Comparison of ENCODE assay signal across 12 cellular contexts in genomic region chr12:115456946-115457689, GRCh38.
DNase-seq lines count a peak whose midpoint lies in the region; ATAC-seq, FAIRE-seq and TF ChIP-seq lines count a peak whose summit lies in the region.
"Had no signal": no experiment of that assay in that cellular context is flagged by ENCODE, and none has a peak within 500 bp of the region (broad histone marks: within the 10 kb centered on the region; RNA-seq: fewer than 3 reads in every experiment).

No MANE protein-coding gene starts in this region.

- TF ChIP-seq POLR2A in HepG2 (IDR thresholded peaks at IDR 0.05; ENCODE audit: insufficient read depth in 1 of 2, low read depth in 2 of 2, low read length in 2 of 2), result no peak

- peak; percentile 36 for FAIRE-seq in HepG2 (lab: Jason Lieb, UNC)

- peak; percentile 92 for ATAC-seq in HepG2
- no peak for ATAC-seq in GM19351 (IDR thresholded peaks at IDR 0.05; ENCODE audit: unreplicated experiment)
- no peak for ATAC-seq in GM21390 (IDR thresholded peaks at IDR 0.05; ENCODE audit: unreplicated experiment)

- H3K4me3 ChIP-seq in GM12865 (ENCODE audit: low read depth, low read length) (no peak overlapping the region), HepG2 (replicated peaks in 1 of 3; ENCODE audit: insufficient read depth in 1 of 3, low read depth in 2 of 3, low read length in 3 of 3) (no peak overlapping the region)

- H3K27ac ChIP-seq in VCaP (peak overlapping the region; percentile 95; the same call in 1 of the 2 replicates), HepG2 (ENCODE audit: extremely low read length, insufficient read depth, low read length) (no peak overlapping the region)

- peaks cover 59% of the 10 kb centered on the region for H3K4me1 ChIP-seq in HepG2 (ENCODE audit: insufficient read depth, low read length)

- 86% methylated on average over 7 of the region's 8 CpGs for WGBS in HepG2 (ENCODE audit: low lambda C conversion rate)

- H3K27me3 ChIP-seq in HepG2 (ENCODE audit: control insufficient read depth in 1 of 2, insufficient read depth in 2 of 2, low read length in 2 of 2), result no peaks in the 10 kb centered on the region

- H3K4me1 Mint-ChIP-seq in endothelial cell (ENCODE audit: unreplicated experiment), result peaks cover 4% of the 10 kb centered on the region

- no peaks in the 10 kb centered on the region for H3K36me3 ChIP-seq in HepG2 (replicated peaks in 1 of 2; ENCODE audit: control insufficient read depth in 1 of 2, insufficient read depth in 2 of 2, low read length in 2 of 2)

- intact Hi-C loops in HepG2 (cut with micrococcal nuclease; ENCODE audit: unreplicated experiment) (no loop called here), posterior cingulate gyrus (cut with DNase I) (no loop called here)

- no peak overlapping the region for H3K27ac Mint-ChIP-seq in endothelial cell (ENCODE audit: unreplicated experiment)
- H3K27ac Mint-ChIP-seq: activated CD4-positive, alpha-beta memory T cell treated with anti-CD3 and anti-CD28 coated beads for 36 hours; CD4-positive, CD25-positive, alpha-beta regulatory T cell had no signal

- no peaks in the 10 kb centered on the region for H3K9me3 ChIP-seq in HepG2 (ENCODE audit: low read length)

- TF ChIP-seq RAD21 in HepG2 (CRISPR knock-in tag; IDR thresholded peaks at IDR 0.05), result peak; percentile 43; the same call in 1 of the 2 replicates

- in situ Hi-C loops in HepG2 (cut with HindIII; ENCODE audit: extremely low pct_ligation_motif_present, low pct_unique_long_range_greater_than_20kb), result loop anchor here (25.0 kb wide), 1 partner anchor 795 kb away; no protein-coding TSS in a partner anchor

- H3K9ac ChIP-seq in HepG2 (ENCODE audit: insufficient read depth, low read depth, low read length), result no peak overlapping the region

- no TSS peak for BruUV-seq in HepG2 (replicated peaks; lab: Mats Ljungman, UMichigan)

- POLR2A ChIA-PET in HepG2 (lab: Yijun Ruan, JAX), result interaction anchor here (0.8 to 2.2 kb wide), 6 partner anchors 24 to 789 kb away, joined by 3 to 7 read pairs (median 4); partner anchors contain the start of gene TBX3

- no peaks in the 10 kb centered on the region for H4K20me1 ChIP-seq in HepG2 (ENCODE audit: insufficient read depth, low read length)

- H3K4me2 ChIP-seq in HepG2 (ENCODE audit: low read depth, low read length), result no peak overlapping the region

- peak; percentile 23 for DNase-seq in GM12865 (ENCODE audit: low read depth)
- DNase-seq in NCI-H1436 treated with DMSO at 0.1 percent for 48 hours (lab: John Stamatoyannopoulos, UW), result peak; percentile 21
- peak; percentile 71 for DNase-seq in HepG2 (ENCODE audit: low spot score)
- DNase-seq in posterior cingulate gyrus, result no peak
- DNase-seq in endothelial cell (ENCODE audit: low spot score), result no peak
- DNase-seq: activated CD4-positive, alpha-beta memory T cell treated with anti-CD3 and anti-CD28 coated beads for 36 hours; activated gamma-delta T cell; CD4-positive, CD25-positive, alpha-beta regulatory T cell; erythroblast had no signal

- no peaks in the 10 kb centered on the region for H3K36me3 Mint-ChIP-seq in endothelial cell (ENCODE audit: low read depth, unreplicated experiment)
- H3K36me3 Mint-ChIP-seq: activated CD4-positive, alpha-beta memory T cell treated with anti-CD3 and anti-CD28 coated beads for 36 hours; CD4-positive, CD25-positive, alpha-beta regulatory T cell had no signal

- H3K9me3 Mint-ChIP-seq in endothelial cell (ENCODE audit: unreplicated experiment), result no peaks in the 10 kb centered on the region

- H3K27me3 Mint-ChIP-seq in endothelial cell (ENCODE audit: unreplicated experiment), result peaks cover 6% of the 10 kb centered on the region

- CTCF ChIA-PET in HepG2 (lab: Yijun Ruan, JAX; ENCODE audit: low intra/inter-chr PET ratio, low total read pairs), result no interaction called here

- no peak overlapping the region for H3K4me3 Mint-ChIP-seq in endothelial cell (ENCODE audit: unreplicated experiment)
- H3K4me3 Mint-ChIP-seq: activated CD4-positive, alpha-beta memory T cell treated with anti-CD3 and anti-CD28 coated beads for 36 hours had no signal

- TF ChIP-seq EP300 in HepG2 (IDR thresholded peaks at IDR 0.05; ENCODE audit: low read depth in 2 of 2, low read length in 2 of 2) (no peak), HepG2 (CRISPR knock-in tag; IDR thresholded peaks at IDR 0.05; ENCODE audit: borderline replicate concordance) (no peak)

- TF ChIP-seq CTCF in GM12865 (IDR thresholded peaks at IDR 0.05; ENCODE audit: insufficient read depth, low read depth, low read length, missing control alignments), result no peak
- TF ChIP-seq CTCF in VCaP (conservative IDR thresholded peaks at IDR 0.05), result no peak; the same call in 1 of the 2 replicates
- peak; percentile 67 for TF ChIP-seq CTCF in HepG2 (CRISPR knock-in tag; IDR thresholded peaks at IDR 0.05)
- TF ChIP-seq CTCF in endothelial cell (IDR thresholded peaks at IDR 0.05; ENCODE audit: unreplicated experiment), result no peak

- H3K79me2 ChIP-seq in HepG2 (ENCODE audit: insufficient read depth, low read length), result no peaks in the 10 kb centered on the region

- H2AFZ ChIP-seq in HepG2 (ENCODE audit: low read length), result no peak overlapping the region

TF ChIP-seq in HepG2, 621 proteins besides CTCF, POLR2A, EP300 and RAD21 (continues in another document):
- TF ChIP-seq FOSL2 (CRISPR knock-in tag; IDR thresholded peaks at IDR 0.05) (peak; percentile 31; the same call in 1 of the 2 replicates), ATF2 (CRISPR knock-in tag; IDR thresholded peaks at IDR 0.05) (0 out of 2 replicates have a peak, but pooled peaks have one; percentile 14), KLF6 (CRISPR knock-in tag; IDR thresholded peaks at IDR 0.05) (no peak), HNRNPK (IDR thresholded peaks at IDR 0.05; ENCODE audit: low read depth, low read length, poor library complexity, severe bottlenecking) (peak; percentile 14), PHF20 (CRISPR knock-in tag; IDR thresholded peaks at IDR 0.05) (no peak), STAG1 (CRISPR knock-in tag; IDR thresholded peaks at IDR 0.05) (peak; percentile 76), ZKSCAN5 (CRISPR knock-in tag; IDR thresholded peaks at IDR 0.05) (peak; percentile 88), NFATC3 (CRISPR knock-in tag; IDR thresholded peaks at IDR 0.05) (no peak), GATAD2A (CRISPR knock-in tag; IDR thresholded peaks at IDR 0.05) (peak; percentile 36; the same call in 1 of the 2 replicates), ZNF512 (CRISPR knock-in tag; IDR thresholded peaks at IDR 0.05) (peak; percentile 95), SOX6 (IDR thresholded peaks at IDR 0.05) (no peak), SOX6 (CRISPR knock-in tag; IDR thresholded peaks at IDR 0.05) (0 out of 2 replicates have a peak, but pooled peaks have one; percentile 16), ZNF136 (CRISPR knock-in tag; IDR thresholded peaks at IDR 0.05; ENCODE audit: low read depth) (no peak)
- TF ChIP-seq, protein P1, sequence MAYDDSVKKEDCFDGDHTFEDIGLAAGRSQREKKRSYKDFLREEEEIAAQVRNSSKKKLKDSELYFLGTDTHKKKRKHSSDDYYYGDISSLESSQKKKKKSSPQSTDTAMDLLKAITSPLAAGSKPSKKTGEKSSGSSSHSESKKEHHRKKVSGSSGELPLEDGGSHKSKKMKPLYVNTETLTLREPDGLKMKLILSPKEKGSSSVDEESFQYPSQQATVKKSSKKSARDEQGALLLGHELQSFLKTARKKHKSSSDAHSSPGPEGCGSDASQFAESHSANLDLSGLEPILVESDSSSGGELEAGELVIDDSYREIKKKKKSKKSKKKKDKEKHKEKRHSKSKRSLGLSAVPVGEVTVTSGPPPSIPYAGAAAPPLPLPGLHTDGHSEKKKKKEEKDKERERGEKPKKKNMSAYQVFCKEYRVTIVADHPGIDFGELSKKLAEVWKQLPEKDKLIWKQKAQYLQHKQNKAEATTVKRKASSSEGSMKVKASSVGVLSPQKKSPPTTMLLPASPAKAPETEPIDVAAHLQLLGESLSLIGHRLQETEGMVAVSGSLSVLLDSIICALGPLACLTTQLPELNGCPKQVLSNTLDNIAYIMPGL (CRISPR knock-in tag; IDR thresholded peaks at IDR 0.05; ENCODE audit: borderline replicate concordance in 1 of 2, low read depth in 1 of 2), result 0 out of 4 replicates have a peak, but pooled peaks of 1 of the 2 experiments have one; percentile 30
- TF ChIP-seq, protein P2, sequence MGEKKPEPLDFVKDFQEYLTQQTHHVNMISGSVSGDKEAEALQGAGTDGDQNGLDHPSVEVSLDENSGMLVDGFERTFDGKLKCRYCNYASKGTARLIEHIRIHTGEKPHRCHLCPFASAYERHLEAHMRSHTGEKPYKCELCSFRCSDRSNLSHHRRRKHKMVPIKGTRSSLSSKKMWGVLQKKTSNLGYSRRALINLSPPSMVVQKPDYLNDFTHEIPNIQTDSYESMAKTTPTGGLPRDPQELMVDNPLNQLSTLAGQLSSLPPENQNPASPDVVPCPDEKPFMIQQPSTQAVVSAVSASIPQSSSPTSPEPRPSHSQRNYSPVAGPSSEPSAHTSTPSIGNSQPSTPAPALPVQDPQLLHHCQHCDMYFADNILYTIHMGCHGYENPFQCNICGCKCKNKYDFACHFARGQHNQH (CRISPR knock-in tag; IDR thresholded peaks at IDR 0.05), result peak; percentile 37; the same call in 1 of the 2 replicates

Comparison
In these comparisons a context has a peak if more than half of its experiments do, and no peak if none do; other contexts are left out.
1. DNase-seq: peak in GM12865 (single experiment), NCI-H1436 treated with DMSO at 0.1 percent for 48 hours (single experiment) and HepG2 (single experiment); none in posterior cingulate gyrus (0 of 10) and endothelial cell (single experiment).